ENCODE assay signal across 27 cellular contexts in the genomic region with DNA sequence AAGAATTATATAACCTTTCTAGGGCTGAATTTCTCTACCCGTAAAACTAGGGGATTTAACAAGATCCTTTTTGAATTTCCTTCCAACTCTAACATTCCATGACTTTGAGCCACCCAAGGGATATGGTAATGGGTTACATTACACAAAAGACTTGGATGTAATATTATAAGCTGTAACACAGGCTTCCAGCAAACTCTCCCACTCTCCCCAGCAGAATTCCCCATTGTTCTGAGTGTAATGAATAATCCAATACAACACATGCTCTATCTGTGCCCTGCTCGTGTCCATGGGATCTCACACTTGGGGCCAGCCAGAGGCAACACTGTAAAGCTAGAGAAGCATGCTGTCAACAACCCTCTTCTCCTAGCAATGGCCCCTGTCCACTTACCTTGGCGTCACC.
"Had no signal": no experiment of that assay in that cellular context is flagged by ENCODE, and none has a peak within 500 bp of the region (broad histone marks: within the 10 kb centered on the region; RNA-seq: fewer than 3 reads in every experiment).

No MANE protein-coding gene starts in this region.

- H3K9me3 ChIP-seq: body of pancreas, esophagus muscularis mucosa, gastrocnemius medialis had no signal

- H3K4me3 ChIP-seq: body of pancreas, esophagus muscularis mucosa, gastrocnemius medialis had no signal

- H3K27ac ChIP-seq: body of pancreas, esophagus muscularis mucosa, foreskin keratinocyte, gastrocnemius medialis, VCaP had no signal

- H3K36me3 ChIP-seq: esophagus muscularis mucosa, gastrocnemius medialis had no signal

- H3K4me1 ChIP-seq: body of pancreas, esophagus muscularis mucosa, foreskin keratinocyte, gastrocnemius medialis had no signal

- ATAC-seq: activated CD8-positive, alpha-beta T cell treated with anti-CD3 and anti-CD28 coated beads for 36 hours; activated T-cell treated with anti-CD3 and anti-CD28 coated beads, Interleukin-2, amount 50 U/mL, for 4 hours; activated T-helper 17 cell treated with anti-CD3 and anti-CD28 coated beads, Interleukin-2, amount 50 U/mL, for 72 hours; body of pancreas; effector memory CD8-positive, alpha-beta T cell; foreskin keratinocyte; gastrocnemius medialis; WTC11 had no signal

- DNase-seq: activated CD4-positive, alpha-beta T cell treated with anti-CD3 and anti-CD28 coated beads for 1 hour; activated CD4-positive, alpha-beta T cell treated with anti-CD3 and anti-CD28 coated beads for 4 hours; activated CD4-positive, alpha-beta T cell treated with anti-CD3 and anti-CD28 coated beads, Interleukin-2, amount 10 ng/mL, durations not matched to agents 7 days and 5 days; activated CD4-positive, alpha-beta T cell treated with anti-CD3 and anti-CD28 coated beads, Interleukin-2, amount 50 U/mL, for 4 hours; activated CD8-positive, alpha-beta memory T cell treated with anti-CD3 and anti-CD28 coated beads for 24 hours; activated CD8-positive, alpha-beta T cell treated with anti-CD3 and anti-CD28 coated beads for 36 hours; activated effector memory CD4-positive, alpha-beta T cell treated with Interleukin-2 at 50 U/mL for 16 hours; activated gamma-delta T cell treated with Interleukin-2 at 50 U/mL for 16 hours; activated naive CD4-positive, alpha-beta T cell treated with anti-CD3 and anti-CD28 coated beads, Interleukin-2, amount 50 U/mL, for 16 hours; activated naive CD4-positive, alpha-beta T cell treated with Interleukin-2 at 50 U/mL for 16 hours; activated T-cell treated with anti-CD3 and anti-CD28 coated beads, Interleukin-2, amount 50 U/mL, for 4 hours; amniotic stem cell; anterior cingulate cortex; body of pancreas; cortex of kidney; dermis blood vessel endothelial cell; effector CD4-positive, alpha-beta T cell; effector memory CD8-positive, alpha-beta T cell; erythroblast; foreskin keratinocyte; gastrocnemius medialis; glutamatergic neuron; T-helper 2 cell had no signal

- H3K27me3 ChIP-seq: body of pancreas, esophagus muscularis mucosa, foreskin keratinocyte, gastrocnemius medialis had no signal
